25 cellular contexts compared by ENCODE assay signal in genomic region chr2:2326653-2327052, GRCh38. TPM values are rescaled to one million over a fixed set of nuclear protein-coding genes. Genes with fewer than 3 reads are reported as not detected.
"Had no signal": no experiment of that assay in that cellular context is flagged by ENCODE, and none has a peak within 500 bp of the region (broad histone marks: within the 10 kb centered on the region; RNA-seq: fewer than 3 reads in every experiment).

No MANE protein-coding gene starts in this region.

- H3K27ac ChIP-seq: brain microvascular endothelial cell, left lung, right lobe of liver, skin epidermis, tibial nerve had no signal

- DNase-seq: activated CD4-positive, alpha-beta T cell treated with anti-CD3 and anti-CD28 coated beads for 1 hour; activated CD4-positive, alpha-beta T cell treated with anti-CD3 and anti-CD28 coated beads, Interleukin-2, amount 50 U/mL, for 1 hour; activated CD8-positive, alpha-beta T cell treated with anti-CD3 and anti-CD28 coated beads, Interleukin-2, amount 10 ng/mL, durations not matched to agents 7 days and 5 days; activated gamma-delta T cell; activated naive CD4-positive, alpha-beta T cell treated with anti-CD3 and anti-CD28 coated beads, Interleukin-2, amount 50 U/mL, for 16 hours; activated naive CD8-positive, alpha-beta T cell treated with anti-CD3 and anti-CD28 coated beads, Interleukin-2, amount 50 U/mL, for 24 hours; aorta; brain microvascular endothelial cell; dermis blood vessel endothelial cell; effector memory CD4-positive, alpha-beta T cell; foreskin melanocyte; hippocampal formation; kidney glomerular epithelial cell; left lung; naive B cell; right lobe of liver; stimulated activated CD4-positive, alpha-beta T cell treated with anti-CD3 and anti-CD28 coated beads, Interleukin-1b, Interleukin-23, amount 100 ng/mL, for 48 hours had no signal

- H3K4me3 ChIP-seq: left lung, lung, right lobe of liver, skin epidermis, tibial nerve had no signal

- H3K27me3 ChIP-seq: brain microvascular endothelial cell, left lung, right lobe of liver, tibial nerve had no signal

RNA-seq across cellular contexts. Expression of gene MYT1L, which starts 4.4 kb away (rescaled TPM):
- total RNA-seq: activated CD8-positive, alpha-beta T cell treated with anti-CD3 and anti-CD28 coated beads, Interleukin-2, amount 10 ng/mL, durations not matched to agents 7 days and 5 days; activated T-helper 1 cell treated with anti-CD3 and anti-CD28 coated beads, Interleukin-12 subunit alpha, Interleukin-12 subunit beta, Interleukin-2, Interleukin-4 antibody, amounts not matched to agents 30 ng/mL and 10 ng/mL and 1 ng/mL, durations not matched to agents 14 hours and 24 hours and 36 hours; dermis blood vessel endothelial cell; endothelial cell of umbilical vein; esophagus mucosa; left lung; mesenteric fat pad; omental fat pad; tibial nerve had no signal
